ENCODE assay signal across 9 cellular contexts in the genomic region with DNA sequence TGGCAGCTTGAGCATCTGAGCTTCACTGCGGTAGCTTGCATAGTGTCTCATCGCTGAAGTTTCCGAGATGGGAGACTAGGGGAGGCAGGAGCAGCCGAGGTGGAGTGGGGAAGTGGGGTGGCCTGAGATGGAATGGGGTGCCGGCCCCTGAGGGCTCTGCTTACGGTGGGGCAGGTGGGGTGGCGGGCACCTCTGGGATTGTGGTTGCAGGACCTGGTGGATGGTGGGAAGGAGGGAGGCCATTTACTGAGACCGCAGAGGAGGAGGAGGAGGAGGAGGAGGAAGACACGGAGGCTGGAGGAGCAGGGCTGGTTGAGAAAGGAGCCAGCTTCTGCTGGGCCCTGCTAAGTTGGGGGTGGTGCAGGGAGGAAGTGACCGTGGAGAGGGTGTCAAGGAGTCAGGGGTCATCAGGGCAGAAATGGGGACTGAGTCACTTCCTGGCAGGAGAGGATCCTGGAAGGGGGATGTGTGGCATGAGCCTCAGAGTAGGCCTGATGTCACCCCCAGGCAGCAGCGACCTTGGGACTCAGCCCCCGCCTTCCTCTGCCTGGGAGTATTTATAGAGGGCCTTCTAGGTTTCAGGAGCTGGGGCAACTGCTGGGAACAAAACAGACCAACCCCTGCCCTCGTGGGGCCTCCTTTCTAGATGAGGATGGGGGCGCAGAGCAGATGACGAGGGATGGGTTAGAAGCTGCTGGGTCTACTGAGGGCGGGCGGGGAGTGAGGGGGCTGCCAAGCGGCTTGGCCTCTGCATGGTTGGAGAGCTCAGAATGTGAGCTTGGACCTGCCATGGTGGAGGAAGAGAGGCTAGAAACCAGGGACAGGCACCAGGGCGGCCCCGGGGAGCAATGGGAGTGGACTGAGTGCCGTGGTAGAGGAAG.
DNase-seq lines count a peak whose midpoint lies in the region; ATAC-seq and TF ChIP-seq lines count a peak whose summit lies in the region.
"Had no signal": no experiment of that assay in that cellular context is flagged by ENCODE, and none has a peak within 500 bp of the region (broad histone marks: within the 10 kb centered on the region; RNA-seq: fewer than 3 reads in every experiment).

No MANE protein-coding gene starts in this region.

- no peaks in the 10 kb centered on the region for H3K27me3 ChIP-seq in neutrophil

- no peak for ATAC-seq in HG03342 (IDR thresholded peaks at IDR 0.05; ENCODE audit: unreplicated experiment)

- H3K4me3 ChIP-seq in NB4 (ENCODE audit: low read depth, low read length): no peak overlapping the region
- no peak overlapping the region for H3K4me3 ChIP-seq in choroid plexus epithelial cell (ENCODE audit: low read depth, low read length)
- H3K4me3 ChIP-seq in neutrophil (ENCODE audit: low read depth in 1 of 2, low read length in 1 of 2): no peak overlapping the region

- DNase-seq in EL: peak; percentile 95
- DNase-seq in NB4 (ENCODE audit: low read depth): peak; percentile 88
- peak; percentile 55 for DNase-seq in choroid plexus epithelial cell (ENCODE audit: low read depth)
- DNase-seq in activated CD4-positive, alpha-beta T cell treated with anti-CD3 and anti-CD28 coated beads, Interleukin-2, amount 50 U/mL, for 4 hours: no peak
- no peak for DNase-seq in nucleus accumbens (lab: John Stamatoyannopoulos, UW)
- DNase-seq in SHP77 (lab: John Stamatoyannopoulos, UW): no peak
- DNase-seq: NCI-H526 had no signal

- H3K9me3 ChIP-seq in neutrophil: no peaks in the 10 kb centered on the region

- peak overlapping the region; percentile 21 for H3K27ac ChIP-seq in neutrophil

- TF ChIP-seq POLR2A in NB4 (IDR thresholded peaks at IDR 0.05; ENCODE audit: extremely low read depth, insufficient read length): no peak

- H3K36me3 ChIP-seq in neutrophil: no peaks in the 10 kb centered on the region

- peaks cover 60 to 68% of the 10 kb centered on the region in 2 experiments for H3K4me1 ChIP-seq in neutrophil (ENCODE audit: control insufficient read depth in 1 of 2, insufficient read depth in 1 of 2, low read depth in 1 of 2, low read length in 1 of 2)

- TF ChIP-seq CTCF in NB4 (IDR thresholded peaks at IDR 0.05; ENCODE audit: low read depth, low read length) (no peak), choroid plexus epithelial cell (conservative IDR thresholded peaks at IDR 0.05; ENCODE audit: low read depth, low read length) (no peak), neutrophil (IDR thresholded peaks at IDR 0.05) (no peak)

Comparison
In these comparisons a context has a peak if more than half of its experiments do, and no peak if none do; other contexts are left out.
1. DNase-seq: peak in EL (single experiment), NB4 (single experiment) and choroid plexus epithelial cell (single experiment); none in activated CD4-positive, alpha-beta T cell treated with anti-CD3 and anti-CD28 coated beads, Interleukin-2, amount 50 U/mL, for 4 hours (0 of 2), nucleus accumbens (0 of 56) and SHP77 (0 of 2).